ENCODE assay signal across 10 cellular contexts in genomic region chr6:168355716-168356522, GRCh38. TPM values are rescaled to one million over a fixed set of nuclear protein-coding genes. Genes with fewer than 3 reads are reported as not detected.
DNase-seq lines count a peak whose midpoint lies in the region; ATAC-seq, FAIRE-seq and TF ChIP-seq lines count a peak whose summit lies in the region.
"Had no signal": no experiment of that assay in that cellular context is flagged by ENCODE, and none has a peak within 500 bp of the region (broad histone marks: within the 10 kb centered on the region; RNA-seq: fewer than 3 reads in every experiment).

No MANE protein-coding gene starts in this region.

- H3K36me3 ChIP-seq in esophagus muscularis mucosa (no peaks in the 10 kb centered on the region), neural progenitor cell (no peaks in the 10 kb centered on the region)

- H3K27me3 ChIP-seq in esophagus muscularis mucosa (no peaks in the 10 kb centered on the region), neural progenitor cell (no peaks in the 10 kb centered on the region)

- CTCF ChIA-PET in activated CD4-positive, alpha-beta T cell treated with anti-CD3 and anti-CD28 coated beads for 36 hours (lab: Charles Lee): no interaction called here

- H2AFZ ChIP-seq in neural progenitor cell (replicated peaks): peak overlapping the region; percentile 58

- H3K9me3 Mint-ChIP-seq in activated CD4-positive, alpha-beta T cell treated with anti-CD3 and anti-CD28 coated beads for 36 hours (ENCODE audit: low read depth): no peaks in the 10 kb centered on the region
- H3K9me3 Mint-ChIP-seq in neural progenitor cell: peaks cover 11% of the 10 kb centered on the region

- H3K4me1 ChIP-seq in esophagus muscularis mucosa: peaks cover 0 to 8% (median 2%) of the 10 kb centered on the region in 4 donors
- no peaks in the 10 kb centered on the region for H3K4me1 ChIP-seq in neural progenitor cell

- H3K4me1 Mint-ChIP-seq in activated CD4-positive, alpha-beta T cell treated with anti-CD3 and anti-CD28 coated beads for 36 hours: peaks cover 1% of the 10 kb centered on the region
- H3K4me1 Mint-ChIP-seq in neural progenitor cell: peaks cover 5% of the 10 kb centered on the region
- H3K4me1 Mint-ChIP-seq: naive B cell had no signal

- no peak overlapping the region for H3K27ac ChIP-seq in esophagus muscularis mucosa (replicated peaks in 1 of 4)
- no peak overlapping the region for H3K27ac ChIP-seq in neural progenitor cell

- POLR2A ChIA-PET in activated CD4-positive, alpha-beta T cell treated with anti-CD3 and anti-CD28 coated beads for 36 hours (lab: Charles Lee): no interaction called here

- no peak for FAIRE-seq in H54 (lab: Jason Lieb, UNC)
- FAIRE-seq: TTC549 had no signal

- peak; percentile 74 for ATAC-seq in activated CD4-positive, alpha-beta T cell treated with anti-CD3 and anti-CD28 coated beads for 36 hours
- ATAC-seq in GM18873 (IDR thresholded peaks at IDR 0.05; ENCODE audit: low FRiP score, unreplicated experiment): no peak

- peaks cover 0 to 10% (median 7%) of the 10 kb centered on the region in 4 donors for H3K9me3 ChIP-seq in esophagus muscularis mucosa
- H3K9me3 ChIP-seq in neural progenitor cell (ENCODE audit: low read depth): no peaks in the 10 kb centered on the region

- H4K20me1 ChIP-seq in neural progenitor cell (ENCODE audit: low read depth): no peaks in the 10 kb centered on the region

- H3F3A ChIP-seq in neural progenitor cell (ENCODE audit: low read depth): no peaks in the 10 kb centered on the region

- H3K4me3 ChIP-seq in esophagus muscularis mucosa (no peak overlapping the region), neural progenitor cell (no peak overlapping the region)

- TF ChIP-seq CTCF in esophagus muscularis mucosa (IDR thresholded peaks at IDR 0.05) (peak; percentile 48 to 72 (median 53)), neural progenitor cell (IDR thresholded peaks at IDR 0.05) (peak; percentile 81)

- H3K79me2 ChIP-seq in neural progenitor cell (ENCODE audit: low read depth): no peaks in the 10 kb centered on the region

- H3K9ac ChIP-seq in neural progenitor cell: no peak overlapping the region

- TF ChIP-seq POLR2A in esophagus muscularis mucosa (IDR thresholded peaks at IDR 0.05; ENCODE audit: low read depth): no peak
- TF ChIP-seq POLR2A in H54 (IDR thresholded peaks at IDR 0.05; ENCODE audit: low read depth, low read length): no peak

- TF ChIP-seq EP300 in esophagus muscularis mucosa (IDR thresholded peaks at IDR 0.05): no peak

- no peak overlapping the region for H3K4me2 ChIP-seq in neural progenitor cell

- H3K36me3 Mint-ChIP-seq in activated CD4-positive, alpha-beta T cell treated with anti-CD3 and anti-CD28 coated beads for 36 hours (ENCODE audit: low read depth): no peaks in the 10 kb centered on the region
- H3K36me3 Mint-ChIP-seq in neural progenitor cell: no peaks in the 10 kb centered on the region

- H3K4me3 Mint-ChIP-seq in activated CD4-positive, alpha-beta T cell treated with anti-CD3 and anti-CD28 coated beads for 36 hours: no peak overlapping the region
- peak overlapping the region; percentile 35 for H3K4me3 Mint-ChIP-seq in neural progenitor cell
- H3K4me3 Mint-ChIP-seq: naive B cell had no signal

- WGBS in esophagus muscularis mucosa: 54% methylated on average over 19 of the region's 28 CpGs

- intact Hi-C loops in activated CD4-positive, alpha-beta T cell treated with anti-CD3 and anti-CD28 coated beads for 36 hours (cut with DNase I, micrococcal nuclease): loop anchor here in 1 of 2 experiments (2.0 to 10.0 kb wide), 3 partner anchors 161 to 451 kb away; no protein-coding TSS in a partner anchor
- intact Hi-C loops in esophagus muscularis mucosa (cut with DNase I): no loop called here

- no peak overlapping the region for H3K27ac Mint-ChIP-seq in activated CD4-positive, alpha-beta T cell treated with anti-CD3 and anti-CD28 coated beads for 36 hours
- peak overlapping the region; percentile 57 for H3K27ac Mint-ChIP-seq in neural progenitor cell
- H3K27ac Mint-ChIP-seq: naive B cell had no signal

- H3K27me3 Mint-ChIP-seq in activated CD4-positive, alpha-beta T cell treated with anti-CD3 and anti-CD28 coated beads for 36 hours: peaks cover 14% of the 10 kb centered on the region
- peaks cover 6% of the 10 kb centered on the region for H3K27me3 Mint-ChIP-seq in neural progenitor cell (ENCODE audit: insufficient read depth, low read depth)

- DNase-seq in activated CD4-positive, alpha-beta T cell treated with anti-CD3 and anti-CD28 coated beads for 36 hours: peak; percentile 69
- DNase-seq in activated CD4-positive, alpha-beta T cell treated with anti-CD3 and anti-CD28 coated beads for 4 hours: no peak
- DNase-seq in OCI-M1 (lab: John Stamatoyannopoulos, UW): peak; percentile 4
- DNase-seq in esophagus muscularis mucosa (ENCODE audit: extremely low spot score): no peak
- peak; percentile 72 for DNase-seq in neural progenitor cell (ENCODE audit: low spot score)
- DNase-seq in Kasumi-1 (lab: John Stamatoyannopoulos, UW): no peak
- no peak for DNase-seq in H54 (ENCODE audit: insufficient read length, low spot score)
- DNase-seq: naive B cell had no signal

RNA-seq across cellular contexts. Expression of gene DACT2, which starts 36.3 kb away (rescaled TPM):
- under 1 TPM; 0.39 to 0.50 TPM for total RNA-seq in activated CD4-positive, alpha-beta T cell treated with anti-CD3 and anti-CD28 coated beads for 36 hours
- 1 to 10 TPM in 3 of 4 donors, under 1 TPM in 1; 0.83 to 2.5 (median 1.3) TPM for total RNA-seq in esophagus muscularis mucosa
- total RNA-seq in neural progenitor cell (ENCODE audit: low replicate concordance): 0.36 and 5.5 TPM in 2 replicates

Comparison
In these comparisons a context has a peak if more than half of its experiments do, and no peak if none do; other contexts are left out.
1. DNase-seq: peak in activated CD4-positive, alpha-beta T cell treated with anti-CD3 and anti-CD28 coated beads for 36 hours (single experiment), OCI-M1 (single experiment) and neural progenitor cell (single experiment); none in activated CD4-positive, alpha-beta T cell treated with anti-CD3 and anti-CD28 coated beads for 4 hours (0 of 2), esophagus muscularis mucosa (single experiment), Kasumi-1 (0 of 2) and H54 (single experiment).